In genomic region chrX:9456250-9457074, GRCh38 we compare ENCODE assay signal across 12 cellular contexts. TPM values are rescaled to one million over a fixed set of nuclear protein-coding genes. Genes with fewer than 3 reads are reported as not detected.
DNase-seq lines count a peak whose midpoint lies in the region; ATAC-seq, FAIRE-seq and TF ChIP-seq lines count a peak whose summit lies in the region.
"Had no signal": no experiment of that assay in that cellular context is flagged by ENCODE, and none has a peak within 500 bp of the region (broad histone marks: within the 10 kb centered on the region; RNA-seq: fewer than 3 reads in every experiment).

No MANE protein-coding gene starts in this region.

- TF ChIP-seq EP300 in K562 (IDR thresholded peaks at IDR 0.05; ENCODE audit: low read length): no peak

- H3K4me3 ChIP-seq in K562 (no peak overlapping the region), neural progenitor cell (no peak overlapping the region)
- H3K4me3 ChIP-seq: transverse colon had no signal

- CTCF ChIA-PET in K562 (lab: Yijun Ruan, JAX; ENCODE audit: low intra/inter-chr PET ratio): no interaction called here
- CTCF ChIA-PET in MCF 10A (lab: Yijun Ruan, JAX): no interaction called here

- H3K9me3 ChIP-seq in T-helper 17 cell (ENCODE audit: control insufficient read depth, low read length, poor library complexity, severe bottlenecking): no peaks in the 10 kb centered on the region
- H3K9me3 ChIP-seq in K562 (replicated peaks; ENCODE audit: control insufficient read depth, insufficient read depth, low read depth, low read length): no peaks in the 10 kb centered on the region
- H3K9me3 ChIP-seq in neural progenitor cell (ENCODE audit: low read depth): no peaks in the 10 kb centered on the region
- H3K9me3 ChIP-seq: transverse colon had no signal

- H3F3A ChIP-seq in neural progenitor cell (ENCODE audit: low read depth): no peaks in the 10 kb centered on the region

- H3K9me1 ChIP-seq in K562 (ENCODE audit: control insufficient read depth, insufficient read depth, low read length): no peaks in the 10 kb centered on the region

- WGBS in K562 (ENCODE audit: insufficient coverage, low coverage, missing lambda C conversion rate): 50% methylated on average over 8 of the region's 8 CpGs

- POLR2A ChIA-PET in K562 (lab: Yijun Ruan, JAX): no interaction called here
- POLR2A ChIA-PET in MCF 10A (lab: Yijun Ruan, JAX): no interaction called here

- DNase-seq in activated CD4-positive, CD25-positive, alpha-beta regulatory T cell treated with anti-CD3 and anti-CD28 coated beads, Interleukin-2, amount 50 U/mL, for 72 hours: no peak
- DNase-seq in T-helper 17 cell: peak in 1 of 3 donors; percentile 5
- no peak for DNase-seq in K562 (ENCODE audit: extremely low read depth in 1 of 4, low spot score in 3 of 4)
- DNase-seq in stimulated activated effector memory CD8-positive, alpha-beta T cell treated with anti-CD3 and anti-CD28 coated beads, Interleukin-12 subunit alpha, Interleukin-12 subunit beta, amount 100 ng/mL, for 72 hours (ENCODE audit: low spot score in 2 of 2): peak; percentile 3 to 52
- no peak for DNase-seq in MCF 10A (ENCODE audit: unreplicated experiment)
- DNase-seq in neural progenitor cell (ENCODE audit: low spot score): no peak
- DNase-seq: 8988T, kidney, Right ventricle myocardium superior, transverse colon had no signal

- no peak overlapping the region for H2AFZ ChIP-seq in K562 (ENCODE audit: low read depth, low read length)
- H2AFZ ChIP-seq in neural progenitor cell (replicated peaks): no peak overlapping the region

- BruUV-seq in K562 (replicated peaks; lab: Mats Ljungman, UMichigan) (no TSS peak), MCF 10A (replicated peaks; lab: Mats Ljungman, UMichigan) (no TSS peak)

- H3K4me2 ChIP-seq in K562 (ENCODE audit: insufficient read depth, low read length) (no peak overlapping the region), neural progenitor cell (no peak overlapping the region)

- no peaks in the 10 kb centered on the region for H4K20me1 ChIP-seq in K562 (replicated peaks; ENCODE audit: control insufficient read depth, insufficient read depth, low read length)
- H4K20me1 ChIP-seq in neural progenitor cell (ENCODE audit: low read depth): no peaks in the 10 kb centered on the region

- TF ChIP-seq CTCF in K562 (IDR thresholded peaks at IDR 0.05 in 2 of 3, conservative IDR thresholded peaks at IDR 0.05 in 1 of 3; ENCODE audit: insufficient read depth in 2 of 3, low read depth in 1 of 3, low read length in 3 of 3) (no peak), MCF 10A (IDR thresholded peaks at IDR 0.05; ENCODE audit: unreplicated experiment) (no peak), neural progenitor cell (IDR thresholded peaks at IDR 0.05) (no peak)

- H3K9ac ChIP-seq in K562 (ENCODE audit: insufficient read depth in 1 of 2, low read depth in 2 of 2, low read length in 2 of 2) (peak overlapping the region in 1 of 2 experiments; percentile 28; a peak in 1 of 4 replicates), neural progenitor cell (no peak overlapping the region)

- no peak for TF ChIP-seq RAD21 in K562 (CRISPR knock-in tag; conservative IDR thresholded peaks at IDR 0.05 in 1 of 2, IDR thresholded peaks at IDR 0.05 in 1 of 2)

- H3K36me3 ChIP-seq in K562 (ENCODE audit: control insufficient read depth, insufficient read depth, low read length) (no peaks in the 10 kb centered on the region), neural progenitor cell (no peaks in the 10 kb centered on the region)
- H3K36me3 ChIP-seq: transverse colon had no signal

- peak overlapping the region; percentile 75 for H3K4me3 Mint-ChIP-seq in T-helper 17 cell
- peak overlapping the region; percentile 14 for H3K4me3 Mint-ChIP-seq in stimulated activated effector memory CD8-positive, alpha-beta T cell treated with anti-CD3 and anti-CD28 coated beads, Interleukin-12 subunit alpha, Interleukin-12 subunit beta, amount 100 ng/mL, for 72 hours
- no peak overlapping the region for H3K4me3 Mint-ChIP-seq in MCF 10A (ENCODE audit: unreplicated experiment)
- no peak overlapping the region for H3K4me3 Mint-ChIP-seq in neural progenitor cell

- intact Hi-C loops in K562 (cut with micrococcal nuclease): no loop called here
- intact Hi-C loops in MCF 10A (cut with micrococcal nuclease): no loop called here

- no peak for FAIRE-seq in K562 (lab: Jason Lieb, UNC)
- FAIRE-seq: kidney had no signal

- H3K79me2 ChIP-seq in K562 (ENCODE audit: control insufficient read depth, insufficient read depth, low read length) (no peaks in the 10 kb centered on the region), neural progenitor cell (ENCODE audit: low read depth) (no peaks in the 10 kb centered on the region)

- H3K27ac ChIP-seq in K562 (ENCODE audit: extremely low read depth, low read depth, low read length) (no peak overlapping the region), neural progenitor cell (no peak overlapping the region)
- H3K27ac ChIP-seq: transverse colon had no signal

- no peaks in the 10 kb centered on the region for H3K9me3 Mint-ChIP-seq in stimulated activated effector memory CD8-positive, alpha-beta T cell treated with anti-CD3 and anti-CD28 coated beads, Interleukin-12 subunit alpha, Interleukin-12 subunit beta, amount 100 ng/mL, for 72 hours
- H3K9me3 Mint-ChIP-seq in MCF 10A (ENCODE audit: unreplicated experiment): no peaks in the 10 kb centered on the region
- H3K9me3 Mint-ChIP-seq in neural progenitor cell: peaks cover 6% of the 10 kb centered on the region

- H3K27ac Mint-ChIP-seq in T-helper 17 cell (peak overlapping the region; percentile 96), MCF 10A (ENCODE audit: low read depth, unreplicated experiment) (no peak overlapping the region), neural progenitor cell (no peak overlapping the region)
- peak overlapping the region; percentile 90 for H3K27ac Mint-ChIP-seq in stimulated activated effector memory CD8-positive, alpha-beta T cell treated with anti-CD3 and anti-CD28 coated beads, Interleukin-12 subunit alpha, Interleukin-12 subunit beta, amount 100 ng/mL, for 72 hours

- no peaks in the 10 kb centered on the region for H3K36me3 Mint-ChIP-seq in T-helper 17 cell (ENCODE audit: low read depth)
- peaks cover 7% of the 10 kb centered on the region for H3K36me3 Mint-ChIP-seq in stimulated activated effector memory CD8-positive, alpha-beta T cell treated with anti-CD3 and anti-CD28 coated beads, Interleukin-12 subunit alpha, Interleukin-12 subunit beta, amount 100 ng/mL, for 72 hours
- no peaks in the 10 kb centered on the region for H3K36me3 Mint-ChIP-seq in MCF 10A (ENCODE audit: insufficient read depth, unreplicated experiment)
- H3K36me3 Mint-ChIP-seq in neural progenitor cell: peaks cover 2% of the 10 kb centered on the region

- H3K4me1 Mint-ChIP-seq in T-helper 17 cell: peaks cover 8% of the 10 kb centered on the region
- peaks cover 6% of the 10 kb centered on the region for H3K4me1 Mint-ChIP-seq in stimulated activated effector memory CD8-positive, alpha-beta T cell treated with anti-CD3 and anti-CD28 coated beads, Interleukin-12 subunit alpha, Interleukin-12 subunit beta, amount 100 ng/mL, for 72 hours
- no peaks in the 10 kb centered on the region for H3K4me1 Mint-ChIP-seq in MCF 10A (ENCODE audit: insufficient read depth, unreplicated experiment)
- H3K4me1 Mint-ChIP-seq in neural progenitor cell: no peaks in the 10 kb centered on the region

- no peaks in the 10 kb centered on the region for H3K27me3 ChIP-seq in K562 (ENCODE audit: control insufficient read depth in 2 of 2, insufficient read depth in 2 of 2, low read length in 2 of 2)
- H3K27me3 ChIP-seq in neural progenitor cell: no peaks in the 10 kb centered on the region
- H3K27me3 ChIP-seq: transverse colon had no signal

- H3K27me3 Mint-ChIP-seq in T-helper 17 cell: no peaks in the 10 kb centered on the region
- no peaks in the 10 kb centered on the region for H3K27me3 Mint-ChIP-seq in MCF 10A (ENCODE audit: insufficient read depth, unreplicated experiment)
- H3K27me3 Mint-ChIP-seq in neural progenitor cell (ENCODE audit: insufficient read depth, low read depth): peaks cover 11% of the 10 kb centered on the region

- TF ChIP-seq POLR2A in K562 (conservative IDR thresholded peaks at IDR 0.05): no peak

- H3K4me1 ChIP-seq in K562 (replicated peaks in 1 of 2; ENCODE audit: control insufficient read depth in 2 of 2, insufficient read depth in 2 of 2, low read length in 2 of 2) (peaks cover 6 to 21% of the 10 kb centered on the region in 2 experiments; a peak in 4 of 5 replicates), neural progenitor cell (no peaks in the 10 kb centered on the region)
- H3K4me1 ChIP-seq: transverse colon had no signal

- peak; percentile 90 to 92 for ATAC-seq in activated CD4-positive, CD25-positive, alpha-beta regulatory T cell treated with anti-CD3 and anti-CD28 coated beads, Interleukin-2, amount 50 U/mL, for 24 hours
- ATAC-seq in T-helper 17 cell (peak; percentile 94), K562 (no peak; the same call in 2 of the 3 replicates), HG03108 (IDR thresholded peaks at IDR 0.05; ENCODE audit: unreplicated experiment) (no peak)
- peak; percentile 99 for ATAC-seq in stimulated activated effector memory CD8-positive, alpha-beta T cell treated with anti-CD3 and anti-CD28 coated beads, Interleukin-12 subunit alpha, Interleukin-12 subunit beta, amount 100 ng/mL, for 72 hours

- in situ Hi-C loops in K562 (cut with MboI): no loop called here

TF ChIP-seq in K562, 482 proteins besides CTCF, POLR2A, EP300 and RAD21 (continues in another document):
- no peak for TF ChIP-seq ZNF197 (CRISPR knock-in tag; IDR thresholded peaks at IDR 0.05; ENCODE audit: low read depth)
- TF ChIP-seq NR2C1 (IDR thresholded peaks at IDR 0.05): no peak
- no peak for TF ChIP-seq NR2C1 (tag; IDR thresholded peaks at IDR 0.05)

RNA-seq across cellular contexts. Expression of gene TBL1X, which starts 8.4 kb away (rescaled TPM):
- total RNA-seq in T-helper 17 cell (10 to 100 TPM; 15.7 to 20.2 TPM), K562 (2014; rRNA removed) (21.5 and 27.3 TPM in 2 replicates), K562 (2014; rRNA removed; fragmentation: Illumina TruSeq; extraction: Trizol) (13.4 and 14.0 TPM in 2 replicates), K562 (2015; rRNA removed; fragmentation: Illumina TruSeq; extraction: Trizol) (11.4 and 11.7 TPM in 2 replicates), K562 (2021) (44.5 and 49.6 TPM in 2 replicates), MCF 10A (2022) (15.0 and 21.7 TPM in 2 replicates), neural progenitor cell (ENCODE audit: low replicate concordance) (34.7 and 35.7 TPM in 2 replicates)
- total RNA-seq in K562 (2011; cell fraction: chromatin; rRNA removed; ENCODE audit: low replicate concordance): 45.9 and 50.3 TPM in 2 replicates
- 27.7 and 32.2 TPM in 2 replicates for total RNA-seq in K562 (2011; cell fraction: nucleolus; rRNA removed)
- 36.4 and 47.0 TPM in 2 replicates for total RNA-seq in K562 (2011; cell fraction: nucleoplasm; rRNA removed)
- polyA plus RNA-seq in K562 (2011; rRNA removed) (11.5 and 19.7 TPM in 2 replicates), K562 (2014; fragmentation: Illumina TruSeq; extraction: Trizol) (30.9 and 33.5 TPM in 2 replicates), K562 (2014; fragmentation: Nextera tagmentation; extraction: Ambion mirVana) (1 to 10 TPM; 6.0 to 6.8 TPM), K562 (2014; rRNA removed) (18.7 and 22.8 TPM in 2 replicates)
- polyA plus RNA-seq in K562 (2011; cell fraction: cytosol; rRNA removed): 19.6 and 19.7 TPM in 2 replicates
- polyA plus RNA-seq in K562 (2011; cell fraction: nucleus; rRNA removed): 16.1 and 18.9 TPM in 2 replicates
- 23.6 and 26.9 TPM in 2 replicates for polyA plus RNA-seq in K562 (2012)
- polyA minus RNA-seq in K562 (2011; rRNA and poly(A)+ RNA removed): 25.3 and 37.1 TPM in 2 replicates
- 23.1 and 24.5 TPM in 2 replicates for polyA minus RNA-seq in K562 (2011; cell fraction: cytosol; rRNA and poly(A)+ RNA removed)
- polyA minus RNA-seq in K562 (2011; cell fraction: nucleus; rRNA and poly(A)+ RNA removed): 27.7 and 31.2 TPM in 2 replicates

Comparison
In these comparisons a context has a peak if more than half of its experiments do, and no peak if none do; other contexts are left out.
1. ATAC-seq: peak in activated CD4-positive, CD25-positive, alpha-beta regulatory T cell treated with anti-CD3 and anti-CD28 coated beads, Interleukin-2, amount 50 U/mL, for 24 hours (2 of 2), T-helper 17 cell (single experiment) and stimulated activated effector memory CD8-positive, alpha-beta T cell treated with anti-CD3 and anti-CD28 coated beads, Interleukin-12 subunit alpha, Interleukin-12 subunit beta, amount 100 ng/mL, for 72 hours (single experiment); none in K562 (single experiment) and HG03108 (single experiment).
2. DNase-seq: peak in stimulated activated effector memory CD8-positive, alpha-beta T cell treated with anti-CD3 and anti-CD28 coated beads, Interleukin-12 subunit alpha, Interleukin-12 subunit beta, amount 100 ng/mL, for 72 hours (2 of 2); none in activated CD4-positive, CD25-positive, alpha-beta regulatory T cell treated with anti-CD3 and anti-CD28 coated beads, Interleukin-2, amount 50 U/mL, for 72 hours (single experiment), K562 (0 of 4), MCF 10A (single experiment) and neural progenitor cell (single experiment).
3. H3K27ac Mint-ChIP-seq: peak in T-helper 17 cell (single experiment) and stimulated activated effector memory CD8-positive, alpha-beta T cell treated with anti-CD3 and anti-CD28 coated beads, Interleukin-12 subunit alpha, Interleukin-12 subunit beta, amount 100 ng/mL, for 72 hours (single experiment); none in MCF 10A (single experiment) and neural progenitor cell (single experiment).
4. H3K4me3 Mint-ChIP-seq: peak in T-helper 17 cell (single experiment) and stimulated activated effector memory CD8-positive, alpha-beta T cell treated with anti-CD3 and anti-CD28 coated beads, Interleukin-12 subunit alpha, Interleukin-12 subunit beta, amount 100 ng/mL, for 72 hours (single experiment); none in MCF 10A (single experiment) and neural progenitor cell (single experiment).